ENCODE assay signal across 1 cellular context in genomic region chr11:61959026-61959608, GRCh38.
TF ChIP-seq lines count a peak whose summit lies in the region.

No MANE protein-coding gene starts in this region.

TF ChIP-seq in H1, 55 proteins besides CTCF, POLR2A, EP300 and RAD21:
- TF ChIP-seq BCL11A (IDR thresholded peaks at IDR 0.05; ENCODE audit: low read depth in 2 of 2, low read length in 2 of 2) (no peak), HDAC2 (IDR thresholded peaks at IDR 0.05; ENCODE audit: borderline replicate concordance in 1 of 2, low read depth in 2 of 2, low read length in 2 of 2) (no peak), SIRT6 (IDR thresholded peaks at IDR 0.05; ENCODE audit: low read length) (no peak), CEBPB (IDR thresholded peaks at IDR 0.05; ENCODE audit: low read depth, low read length) (no peak), YY1 (IDR thresholded peaks at IDR 0.05; ENCODE audit: low read depth, low read length) (no peak), EGR1 (IDR thresholded peaks at IDR 0.05; ENCODE audit: borderline replicate concordance, low read depth, low read length) (no peak), CTBP2 (IDR thresholded peaks at IDR 0.05; ENCODE audit: borderline replicate concordance, insufficient read depth, insufficient read length, low read length) (no peak), CHD7 (IDR thresholded peaks at IDR 0.05; ENCODE audit: insufficient replicate concordance, low read length) (no peak), ASH2L (IDR thresholded peaks at IDR 0.05; ENCODE audit: low read length) (no peak), KDM4A (IDR thresholded peaks at IDR 0.05; ENCODE audit: low read depth, low read length, severe bottlenecking) (no peak), EZH2 (IDR thresholded peaks at IDR 0.05; ENCODE audit: low read depth, low read length, severe bottlenecking) (no peak), NANOG (IDR thresholded peaks at IDR 0.05; ENCODE audit: insufficient read depth, low read depth, low read length, poor library complexity, severe bottlenecking) (no peak)
- TF ChIP-seq, protein P1, sequence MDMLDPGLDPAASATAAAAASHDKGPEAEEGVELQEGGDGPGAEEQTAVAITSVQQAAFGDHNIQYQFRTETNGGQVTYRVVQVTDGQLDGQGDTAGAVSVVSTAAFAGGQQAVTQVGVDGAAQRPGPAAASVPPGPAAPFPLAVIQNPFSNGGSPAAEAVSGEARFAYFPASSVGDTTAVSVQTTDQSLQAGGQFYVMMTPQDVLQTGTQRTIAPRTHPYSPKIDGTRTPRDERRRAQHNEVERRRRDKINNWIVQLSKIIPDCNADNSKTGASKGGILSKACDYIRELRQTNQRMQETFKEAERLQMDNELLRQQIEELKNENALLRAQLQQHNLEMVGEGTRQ (IDR thresholded peaks at IDR 0.05; ENCODE audit: low read length): no peak
- TF ChIP-seq, protein P2, sequence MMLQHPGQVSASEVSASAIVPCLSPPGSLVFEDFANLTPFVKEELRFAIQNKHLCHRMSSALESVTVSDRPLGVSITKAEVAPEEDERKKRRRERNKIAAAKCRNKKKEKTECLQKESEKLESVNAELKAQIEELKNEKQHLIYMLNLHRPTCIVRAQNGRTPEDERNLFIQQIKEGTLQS (IDR thresholded peaks at IDR 0.05; ENCODE audit: insufficient read depth, low read depth, low read length): no peak
